Comparison of ENCODE assay signal across 32 cellular contexts in the genomic region with DNA sequence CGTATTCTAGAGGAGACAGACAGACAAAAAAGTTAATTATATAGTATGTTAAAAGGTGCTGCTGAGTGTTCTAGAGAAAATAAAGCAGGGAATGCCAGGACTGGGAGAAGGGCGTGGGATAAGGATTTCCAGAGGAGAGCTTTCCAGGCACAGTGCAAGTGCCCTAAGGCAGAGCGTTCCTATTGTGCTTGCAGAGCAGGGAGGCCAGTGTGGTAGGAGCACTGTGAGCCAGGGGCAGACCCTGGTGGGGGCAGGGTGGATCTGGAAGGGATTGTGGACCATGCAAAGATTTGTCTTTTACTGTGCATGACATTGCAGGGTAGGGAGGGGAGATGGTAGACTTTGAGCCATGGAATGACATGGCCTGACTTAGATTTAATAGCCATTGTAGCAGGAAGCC. TPM values are rescaled to one million over a fixed set of nuclear protein-coding genes. Genes with fewer than 3 reads are reported as not detected.
"Had no signal": no experiment of that assay in that cellular context is flagged by ENCODE, and none has a peak within 500 bp of the region (broad histone marks: within the 10 kb centered on the region; RNA-seq: fewer than 3 reads in every experiment).

No MANE protein-coding gene starts in this region.

- H3K27ac ChIP-seq: colonic mucosa, esophagus squamous epithelium, heart right ventricle, left lung, psoas muscle, sigmoid colon, thoracic aorta, tibial nerve, upper lobe of right lung, uterus had no signal

- ATAC-seq: heart right ventricle; left cardiac atrium; left lung; naive thymus-derived CD4-positive, alpha-beta T cell; psoas muscle; right cardiac atrium; stimulated activated naive B cell treated with anti-CD40 and anti-IgM and Interleukin-4, amounts not matched to agents 10 μg/mL and 1 μg/mL and 100 μg/mL, for 72 hours; upper lobe of right lung had no signal

- H3K4me3 ChIP-seq: colonic mucosa, esophagus squamous epithelium, heart right ventricle, left lung, psoas muscle, sigmoid colon, thoracic aorta, tibial nerve, upper lobe of right lung, uterus had no signal

- H3K36me3 ChIP-seq: colonic mucosa, uterus had no signal

- H3K4me1 ChIP-seq: colonic mucosa, esophagus squamous epithelium, left lung, tibial nerve, upper lobe of right lung, uterus had no signal

- H3K27me3 ChIP-seq: colonic mucosa, esophagus squamous epithelium, heart right ventricle, left lung, sigmoid colon, tibial nerve, upper lobe of right lung, uterus had no signal

- DNase-seq: colonic mucosa; effector memory CD4-positive, alpha-beta T cell; esophagus squamous epithelium; foreskin melanocyte; glutamatergic neuron; heart right ventricle; hippocampal formation; left cardiac atrium; left lung; mesenchymal stem cell; midbrain; naive thymus-derived CD4-positive, alpha-beta T cell; nucleus accumbens; psoas muscle; right cardiac atrium; sigmoid colon; stimulated activated CD4-positive, alpha-beta T cell treated with anti-CD3 and anti-CD28 coated beads, Interleukin-2, amount 100 ng/mL, for 24 hours; stimulated activated CD4-positive, alpha-beta T cell treated with anti-CD3 and anti-CD28 coated beads, Interleukin-4, amount 100 ng/mL, for 24 hours; stimulated activated naive B cell treated with anti-CD40 and anti-IgM and Interleukin-4, amounts not matched to agents 10 μg/mL and 1 μg/mL and 100 μg/mL, for 72 hours; upper lobe of right lung; uterus had no signal

- FAIRE-seq: endothelial cell of umbilical vein had no signal

- H3K9me3 ChIP-seq: colonic mucosa, esophagus squamous epithelium, heart right ventricle, left lung, psoas muscle, sigmoid colon, thoracic aorta, tibial nerve, upper lobe of right lung, uterus had no signal

RNA-seq across cellular contexts. Expression of a gene that starts 59.6 kb away (rescaled TPM):
- total RNA-seq: chondrocyte; colonic mucosa; endothelial cell of umbilical vein; epithelial cell of proximal tubule; esophagus squamous epithelium; heart right ventricle; kidney epithelial cell; left cardiac atrium; left lung; lower leg skin; lung microvascular endothelial cell; mucosa of gallbladder; naive thymus-derived CD4-positive, alpha-beta T cell; osteocyte; psoas muscle; renal cortical epithelial cell; right cardiac atrium; sigmoid colon; thoracic aorta; tibial nerve; upper lobe of right lung; uterus had no signal
- polyA plus RNA-seq: endothelial cell of umbilical vein; naive thymus-derived CD4-positive, alpha-beta T cell; psoas muscle; sigmoid colon had no signal
